In genomic region chr1:155504207-155504606, GRCh38 we compare ENCODE assay signal across 8 cellular contexts. TPM values are rescaled to one million over a fixed set of nuclear protein-coding genes. Genes with fewer than 3 reads are reported as not detected.
A peak's percentile ranks its signal among the peaks of the same experiment; 100 is the strongest.
DNase-seq lines count a peak whose midpoint lies in the region; ATAC-seq, FAIRE-seq and TF ChIP-seq lines count a peak whose summit lies in the region.

No MANE protein-coding gene starts in this region.

- peak; percentile 7 for DNase-seq in DMS53 treated with DMSO at 0.1 percent for 48 hours (lab: John Stamatoyannopoulos, UW; ENCODE audit: unreplicated experiment)
- no peak for DNase-seq in LNCaP clone FGC (ENCODE audit: low read depth)
- DNase-seq in GM12878 (ENCODE audit: low read depth, low spot score): no peak
- DNase-seq in left lung: no peak
- no peak for DNase-seq in UCSD-AML1 (lab: John Stamatoyannopoulos, UW; ENCODE audit: unreplicated experiment)
- no peak for DNase-seq in ecto neural progenitor cell (ENCODE audit: low spot score)
- DNase-seq in NCI-H524 treated with DMSO at 0.1 percent for 48 hours (lab: John Stamatoyannopoulos, UW): no peak

- no TSS peak for BruUV-seq in GM12878 (replicated peaks; lab: Mats Ljungman, UMichigan)

- FAIRE-seq in GM12878 (lab: Jason Lieb, UNC): no peak

- intact Hi-C loops in GM12878 (cut with micrococcal nuclease; ENCODE audit: unreplicated experiment): loop anchor here (2.0 kb wide), 1 partner anchor 253 kb away; no protein-coding TSS in a partner anchor
- intact Hi-C loops in left lung (cut with DNase I): no loop called here

- H3K4me3 ChIP-seq in LNCaP clone FGC (ENCODE audit: low read depth, low read length): no peak overlapping the region
- no peak overlapping the region for H3K4me3 ChIP-seq in GM12878
- no peak overlapping the region for H3K4me3 ChIP-seq in left lung

- no peak overlapping the region for H3K4me2 ChIP-seq in GM12878 (ENCODE audit: control insufficient read depth, insufficient read depth)

- H3K27ac ChIP-seq in GM12878 (ENCODE audit: control insufficient read depth, insufficient read depth) (peak overlapping the region; percentile 38; the same call in 1 of the 2 replicates), left lung (no peak overlapping the region)

- TF ChIP-seq RAD21 in GM12878 (IDR thresholded peaks at IDR 0.05; ENCODE audit: insufficient read depth, low read depth, low read length): peak; percentile 72

- H3K79me2 ChIP-seq in GM12878 (ENCODE audit: control insufficient read depth, insufficient read depth, low read length): peaks cover 86% of the 10 kb centered on the region

- no peak for TF ChIP-seq EP300 in GM12878 (IDR thresholded peaks at IDR 0.05; ENCODE audit: borderline replicate concordance in 1 of 2, control insufficient read depth in 1 of 2, low read depth in 2 of 2, low read length in 2 of 2)

- H3K27me3 ChIP-seq in GM12878 (replicated peaks in 1 of 2; ENCODE audit: control insufficient read depth in 2 of 2, insufficient read depth in 2 of 2, low read length in 1 of 2): no peaks in the 10 kb centered on the region
- H3K27me3 ChIP-seq in left lung: no peaks in the 10 kb centered on the region

- 39% methylated on average over 5 of the region's 5 CpGs for WGBS in GM12878 (ENCODE audit: insufficient coverage, insufficient replicate concordance, low lambda C conversion rate, missing lambda C conversion rate)

- H3K36me3 ChIP-seq in GM12878 (ENCODE audit: control insufficient read depth in 2 of 2, insufficient read depth in 2 of 2, low read length in 1 of 2): peaks cover 2% of the 10 kb centered on the region in 2 experiments; a peak in 2 of 4 replicates
- no peaks in the 10 kb centered on the region for H3K36me3 ChIP-seq in left lung

- peak; percentile 60 for TF ChIP-seq CTCF in LNCaP clone FGC (IDR thresholded peaks at IDR 0.05; ENCODE audit: control insufficient read depth, extremely low read depth, insufficient read depth)
- TF ChIP-seq CTCF in GM12878 (IDR thresholded peaks at IDR 0.05 in 2 of 3, conservative IDR thresholded peaks at IDR 0.05 in 1 of 3; ENCODE audit: control insufficient read depth in 2 of 3, extremely low read depth in 1 of 3, insufficient read depth in 1 of 3, low read depth in 3 of 3, low read length in 3 of 3): peak; percentile 38 to 62 (median 52); a peak in 5 of 6 replicates
- TF ChIP-seq CTCF in left lung (IDR thresholded peaks at IDR 0.05): no peak

- RAD21 ChIA-PET in GM12878 (lab: Charles Lee; ENCODE audit: unreplicated experiment): interaction anchor here (0.5 to 3.3 kb wide), 16 partner anchors 8 to 297 kb away, joined by 3 to 33 read pairs (median 5); partner anchors contain the start of gene CLK2

- POLR2A ChIA-PET in GM12878 (lab: Charles Lee): interaction anchor here (0.5 to 1.1 kb wide), 9 partner anchors 25 to 379 kb away, joined by 3 to 7 read pairs (median 4); no protein-coding TSS in a partner anchor

- ATAC-seq in GM12878 (peak; percentile 80), left lung (peak; percentile 77), GM19324 (IDR thresholded peaks at IDR 0.05; ENCODE audit: low FRiP score, unreplicated experiment) (no peak)

- SMC1A ChIA-PET in GM12878 (lab: Charles Lee; ENCODE audit: uncharacterized antibody, unreplicated experiment): interaction anchor here (0.6 to 2.3 kb wide), 28 partner anchors 9 to 253 kb away, joined by 3 to 14 read pairs (median 4); partner anchors contain the start of gene ASH1L

- peaks cover 27% of the 10 kb centered on the region for H3K4me1 ChIP-seq in GM12878 (ENCODE audit: control insufficient read depth, insufficient read depth, low read length)
- peaks cover 8 to 34% of the 10 kb centered on the region in 2 donors for H3K4me1 ChIP-seq in left lung

- TF ChIP-seq POLR2A in GM12878 (IDR thresholded peaks at IDR 0.05; ENCODE audit: low read depth, low read length): no peak

- no peaks in the 10 kb centered on the region for H4K20me1 ChIP-seq in GM12878 (ENCODE audit: control insufficient read depth, insufficient read depth)

- no peak overlapping the region for H2AFZ ChIP-seq in GM12878 (ENCODE audit: control insufficient read depth, low read depth, low read length)

- no peak overlapping the region for H3K9ac ChIP-seq in GM12878 (ENCODE audit: control insufficient read depth, insufficient read depth, low read length)

- CTCF ChIA-PET in GM12878 (lab: Yijun Ruan, JAX): interaction anchor here (0.6 to 6.2 kb wide), 32 partner anchors 8 to 382 kb away, joined by 3 to 48 read pairs (median 4); partner anchors contain the start of gene KRTCAP2

- H3K9me3 ChIP-seq in GM12878 (replicated peaks; ENCODE audit: control insufficient read depth, insufficient read depth, low read length): no peaks in the 10 kb centered on the region
- no peaks in the 10 kb centered on the region for H3K9me3 ChIP-seq in left lung

- in situ Hi-C loops in GM12878 (cut with MboI): no loop called here

TF ChIP-seq in GM12878, 131 proteins besides CTCF, POLR2A, EP300 and RAD21 (continues in another document):
- TF ChIP-seq BACH1 (IDR thresholded peaks at IDR 0.05; ENCODE audit: borderline replicate concordance) (no peak), HDAC6 (IDR thresholded peaks at IDR 0.05; ENCODE audit: unreplicated experiment) (no peak), SMC3 (IDR thresholded peaks at IDR 0.05; ENCODE audit: borderline replicate concordance, low read length) (peak; percentile 50; the same call in 1 of the 2 replicates), BHLHE40 (IDR thresholded peaks at IDR 0.05; ENCODE audit: borderline replicate concordance in 1 of 2, low read depth in 2 of 2, low read length in 1 of 2) (0 out of 4 replicates have a peak, but pooled peaks of 1 of the 2 experiments have one; percentile 22), CREB1 (IDR thresholded peaks at IDR 0.05; ENCODE audit: low read depth) (no peak), RAD51 (IDR thresholded peaks at IDR 0.05) (no peak), SIX5 (IDR thresholded peaks at IDR 0.05; ENCODE audit: low read depth, low read length, severe bottlenecking) (no peak), DPF2 (IDR thresholded peaks at IDR 0.05) (no peak), JUNB (IDR thresholded peaks at IDR 0.05) (no peak), HSF1 (IDR thresholded peaks at IDR 0.05; ENCODE audit: low read depth, low read length) (no peak), PML (IDR thresholded peaks at IDR 0.05; ENCODE audit: low read length) (no peak), IKZF1 (conservative IDR thresholded peaks at IDR 0.05) (no peak), ATF7 (IDR thresholded peaks at IDR 0.05; ENCODE audit: low read depth) (no peak), MXI1 (IDR thresholded peaks at IDR 0.05; ENCODE audit: low read depth, low read length) (no peak), WRNIP1 (IDR thresholded peaks at IDR 0.05; ENCODE audit: borderline replicate concordance, low read depth, low read length) (no peak), MYC (IDR thresholded peaks at IDR 0.05; ENCODE audit: insufficient read depth, insufficient read length, insufficient replicate concordance, low read length, severe bottlenecking) (no peak), FOXM1 (IDR thresholded peaks at IDR 0.05; ENCODE audit: low read depth, low read length) (no peak), NR2F1 (conservative IDR thresholded peaks at IDR 0.05) (peak; percentile 51; the same call in 1 of the 2 replicates), CREM (IDR thresholded peaks at IDR 0.05; ENCODE audit: low read depth) (no peak)

RNA-seq across cellular contexts. Expression of gene ASH1L, which starts 58.4 kb away (rescaled TPM):
- 299 TPM in 2 replicates for total RNA-seq in GM12878 (2013; cell fraction: nucleolus; rRNA removed)
- total RNA-seq in GM12878 (2014; rRNA removed) (14.7 and 17.2 TPM in 2 replicates), GM12878 (2014; rRNA removed; fragmentation: Illumina TruSeq; extraction: Trizol) (22.0 and 22.6 TPM in 2 replicates), GM12878 (2021) (23.9 and 24.5 TPM in 2 replicates), left lung (10 to 100 TPM; 42.3 to 51.2 TPM)
- polyA plus RNA-seq in GM12878 (2011; ENCODE audit: low read depth): 6.9 TPM
- polyA plus RNA-seq in GM12878 (2011; rRNA removed) (22.2 and 22.4 TPM in 2 replicates), GM12878 (2014; fragmentation: Illumina TruSeq; extraction: Trizol) (15.9 and 16.8 TPM in 2 replicates), GM12878 (2014; fragmentation: Nextera tagmentation; extraction: Ambion mirVana) (1 to 10 TPM; 1.7 to 5.9 TPM), GM12878 (2014; rRNA removed) (11.3 and 12.1 TPM in 2 replicates), GM12878 (2016; fragmentation: Nextera tagmentation; extraction: Ambion mirVana) (10 to 100 TPM; 17.3 to 18.6 TPM)
- 16.5 and 22.0 TPM in 2 replicates for polyA plus RNA-seq in GM12878 (2011; cell fraction: cytosol; rRNA removed)
- polyA plus RNA-seq in GM12878 (2011; cell fraction: nucleus; rRNA removed): 51.5 and 53.8 TPM in 2 replicates
- 10.7 and 11.1 TPM in 2 replicates for polyA plus RNA-seq in GM12878 (2012)
- 64.2 and 66.3 TPM in 2 replicates for polyA minus RNA-seq in GM12878 (2011; rRNA and poly(A)+ RNA removed)
- 20.3 and 20.7 TPM in 2 replicates for polyA minus RNA-seq in GM12878 (2011; cell fraction: cytosol; rRNA and poly(A)+ RNA removed)
- polyA minus RNA-seq in GM12878 (2011; cell fraction: nucleus; rRNA and poly(A)+ RNA removed): 61.3 and 90.6 TPM in 2 replicates

Comparison
In these comparisons a context has a peak if more than half of its experiments do, and no peak if none do; other contexts are left out.
1. CTCF ChIP-seq: peak in LNCaP clone FGC (single experiment) and GM12878 (3 of 3); none in left lung (0 of 2).